In the genomic region with DNA sequence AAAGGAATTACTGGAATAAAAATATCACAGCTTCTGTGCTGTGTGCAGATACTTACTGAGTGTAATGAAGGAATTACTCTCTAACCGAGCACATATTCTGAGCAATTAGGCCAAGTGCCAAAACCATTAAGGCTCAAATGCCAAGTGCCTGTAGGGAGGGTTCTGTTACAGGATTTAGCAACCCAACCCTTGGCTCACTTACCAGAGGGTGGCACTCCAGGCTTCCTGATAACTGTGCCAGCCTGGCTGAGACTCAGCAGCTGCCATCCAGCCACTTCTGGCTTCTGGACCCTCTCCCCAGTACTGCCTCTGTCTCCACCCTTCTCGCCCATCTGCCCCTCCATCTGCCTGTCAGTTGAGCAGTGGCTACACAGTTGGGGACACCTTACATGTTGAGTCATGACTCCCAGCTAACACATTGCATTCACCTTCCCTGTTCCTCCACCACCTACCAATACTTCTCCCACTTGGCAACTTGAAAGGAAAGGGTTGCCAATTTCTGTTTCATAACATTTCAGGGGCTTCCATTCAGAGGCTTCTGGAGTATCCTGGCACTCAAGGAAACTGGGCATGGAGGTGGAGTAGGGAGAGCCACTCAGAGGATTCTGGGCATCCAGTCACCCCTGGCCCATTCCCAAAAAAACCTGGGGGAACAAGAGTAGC, we compare ENCODE assay signal across 8 cellular contexts.
DNase-seq lines count a peak whose midpoint lies in the region; ATAC-seq and TF ChIP-seq lines count a peak whose summit lies in the region.

No MANE protein-coding gene starts in this region.

- ATAC-seq in activated naive CD8-positive, alpha-beta T cell treated with anti-CD3 and anti-CD28 coated beads, Interleukin-2, amount 50 U/mL, for 24 hours: peak; percentile 87
- peak; percentile 70 to 83 for ATAC-seq in stimulated activated naive B cell treated with anti-CD40 and anti-IgM and Interleukin-4, amounts not matched to agents 10 μg/mL and 1 μg/mL and 100 μg/mL, for 72 hours (replicated peaks)
- ATAC-seq in GM18909 (IDR thresholded peaks at IDR 0.05; ENCODE audit: poor library complexity, unreplicated experiment) (no peak), HG02798 (IDR thresholded peaks at IDR 0.05; ENCODE audit: poor library complexity, unreplicated experiment) (no peak)

- H3K27me3 Mint-ChIP-seq in activated naive CD8-positive, alpha-beta T cell treated with anti-CD3 and anti-CD28 coated beads, Interleukin-2, amount 50 U/mL, for 24 hours: no peaks in the 10 kb centered on the region
- no peaks in the 10 kb centered on the region for H3K27me3 Mint-ChIP-seq in stimulated activated naive B cell treated with anti-CD40 and anti-IgM and Interleukin-4, amounts not matched to agents 10 μg/mL and 1 μg/mL and 100 μg/mL, for 72 hours

- no peak overlapping the region for H3K4me3 Mint-ChIP-seq in activated naive CD8-positive, alpha-beta T cell treated with anti-CD3 and anti-CD28 coated beads, Interleukin-2, amount 50 U/mL, for 24 hours
- no peak overlapping the region for H3K4me3 Mint-ChIP-seq in stimulated activated naive B cell treated with anti-CD40 and anti-IgM and Interleukin-4, amounts not matched to agents 10 μg/mL and 1 μg/mL and 100 μg/mL, for 72 hours

- H3K4me3 ChIP-seq in GM12865 (ENCODE audit: low read depth, low read length): no peak overlapping the region

- peak; percentile 29 for TF ChIP-seq CTCF in GM12865 (IDR thresholded peaks at IDR 0.05; ENCODE audit: insufficient read depth, low read depth, low read length, missing control alignments)

- H3K27ac Mint-ChIP-seq in activated naive CD8-positive, alpha-beta T cell treated with anti-CD3 and anti-CD28 coated beads, Interleukin-2, amount 50 U/mL, for 24 hours: no peak overlapping the region
- no peak overlapping the region for H3K27ac Mint-ChIP-seq in stimulated activated naive B cell treated with anti-CD40 and anti-IgM and Interleukin-4, amounts not matched to agents 10 μg/mL and 1 μg/mL and 100 μg/mL, for 72 hours

- H3K4me1 Mint-ChIP-seq in activated naive CD8-positive, alpha-beta T cell treated with anti-CD3 and anti-CD28 coated beads, Interleukin-2, amount 50 U/mL, for 24 hours: peaks cover 20% of the 10 kb centered on the region
- peaks cover 7 to 13% of the 10 kb centered on the region in 2 donors for H3K4me1 Mint-ChIP-seq in stimulated activated naive B cell treated with anti-CD40 and anti-IgM and Interleukin-4, amounts not matched to agents 10 μg/mL and 1 μg/mL and 100 μg/mL, for 72 hours

- peaks cover 12% of the 10 kb centered on the region for H3K9me3 Mint-ChIP-seq in activated naive CD8-positive, alpha-beta T cell treated with anti-CD3 and anti-CD28 coated beads, Interleukin-2, amount 50 U/mL, for 24 hours
- peaks cover 2 to 4% of the 10 kb centered on the region in 2 donors for H3K9me3 Mint-ChIP-seq in stimulated activated naive B cell treated with anti-CD40 and anti-IgM and Interleukin-4, amounts not matched to agents 10 μg/mL and 1 μg/mL and 100 μg/mL, for 72 hours

- H3K36me3 Mint-ChIP-seq in activated naive CD8-positive, alpha-beta T cell treated with anti-CD3 and anti-CD28 coated beads, Interleukin-2, amount 50 U/mL, for 24 hours (ENCODE audit: low read depth): no peaks in the 10 kb centered on the region
- no peaks in the 10 kb centered on the region for H3K36me3 Mint-ChIP-seq in stimulated activated naive B cell treated with anti-CD40 and anti-IgM and Interleukin-4, amounts not matched to agents 10 μg/mL and 1 μg/mL and 100 μg/mL, for 72 hours

- DNase-seq in GM12865 (ENCODE audit: low read depth) (peak; percentile 34), NCI-H2107 treated with DMSO at 0.1 percent for 48 hours (lab: John Stamatoyannopoulos, UW; ENCODE audit: unreplicated experiment) (peak; percentile 69), iPS-NIHi7 (ENCODE audit: extremely low spot score) (peak; percentile 33), GF-D8 (lab: John Stamatoyannopoulos, UW) (no peak)
- peak; percentile 34 for DNase-seq in activated naive CD8-positive, alpha-beta T cell treated with anti-CD3 and anti-CD28 coated beads, Interleukin-2, amount 50 U/mL, for 24 hours
- DNase-seq in stimulated activated naive B cell treated with anti-CD40 and anti-IgM and Interleukin-4, amounts not matched to agents 10 μg/mL and 1 μg/mL and 100 μg/mL, for 72 hours: no peak

Comparison
In these comparisons a context has a peak if more than half of its experiments do, and no peak if none do; other contexts are left out.
1. DNase-seq: peak in GM12865 (single experiment), NCI-H2107 treated with DMSO at 0.1 percent for 48 hours (single experiment), activated naive CD8-positive, alpha-beta T cell treated with anti-CD3 and anti-CD28 coated beads, Interleukin-2, amount 50 U/mL, for 24 hours (single experiment) and iPS-NIHi7 (single experiment); none in stimulated activated naive B cell treated with anti-CD40 and anti-IgM and Interleukin-4, amounts not matched to agents 10 μg/mL and 1 μg/mL and 100 μg/mL, for 72 hours (single experiment) and GF-D8 (single experiment).
2. ATAC-seq: peak in activated naive CD8-positive, alpha-beta T cell treated with anti-CD3 and anti-CD28 coated beads, Interleukin-2, amount 50 U/mL, for 24 hours (single experiment) and stimulated activated naive B cell treated with anti-CD40 and anti-IgM and Interleukin-4, amounts not matched to agents 10 μg/mL and 1 μg/mL and 100 μg/mL, for 72 hours (2 of 2); none in GM18909 (single experiment) and HG02798 (single experiment).